In the genomic region with DNA sequence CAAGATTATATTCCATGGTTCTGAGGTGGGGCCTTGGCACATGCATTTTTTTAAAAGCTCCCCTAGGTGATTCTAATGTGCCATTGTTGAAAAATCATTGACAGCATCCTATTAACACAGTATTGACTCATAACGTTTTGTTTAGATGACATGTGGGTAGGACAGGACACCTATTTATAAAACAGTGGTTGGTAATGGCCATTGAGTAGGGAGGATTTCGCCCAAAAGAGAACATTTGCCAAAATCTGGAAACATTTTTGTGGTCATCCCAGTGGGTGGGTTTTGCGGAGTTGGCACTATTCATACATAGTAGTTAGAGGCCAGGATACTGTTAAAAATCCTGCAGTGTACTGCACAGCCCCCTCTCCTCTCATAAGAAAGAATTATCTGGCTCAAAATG, we compare ENCODE assay signal across 19 cellular contexts. TPM values are rescaled to one million over a fixed set of nuclear protein-coding genes. Genes with fewer than 3 reads are reported as not detected.
A peak's percentile ranks its signal among the peaks of the same experiment; 100 is the strongest.
DNase-seq lines count a peak whose midpoint lies in the region; ATAC-seq and FAIRE-seq lines count a peak whose summit lies in the region.
"Had no signal": no experiment of that assay in that cellular context is flagged by ENCODE, and none has a peak within 500 bp of the region (broad histone marks: within the 10 kb centered on the region; RNA-seq: fewer than 3 reads in every experiment).

No MANE protein-coding gene starts in this region.

- peaks cover 2% of the 10 kb centered on the region for H3K36me3 Mint-ChIP-seq in activated naive CD4-positive, alpha-beta T cell treated with anti-CD3 and anti-CD28 coated beads, Interleukin-2, amount 50 U/mL, for 24 hours
- H3K36me3 Mint-ChIP-seq in activated naive CD4-positive, alpha-beta T cell treated with anti-CD3 and anti-CD28 coated beads, Interleukin-2, amount 50 U/mL, for 72 hours: peaks cover 6 to 7% of the 10 kb centered on the region in 2 donors

- intact Hi-C loops in posterior vena cava (cut with DNase I): no loop called here

- FAIRE-seq in urothelium cell line (lab: Jason Lieb, UNC): no peak
- FAIRE-seq: RCC 7860, TTC549 had no signal

- DNase-seq in activated naive CD4-positive, alpha-beta T cell treated with anti-CD3 and anti-CD28 coated beads, Interleukin-2, amount 50 U/mL, for 72 hours (ENCODE audit: low spot score in 2 of 2): no peak
- peak; percentile 50 for DNase-seq in RPMI7951 (ENCODE audit: low read depth)
- DNase-seq in fibroblast of peridontal ligament (ENCODE audit: extremely low read depth): peak; percentile 76
- DNase-seq in urothelium cell line (ENCODE audit: low spot score): peak; percentile 11
- DNase-seq in posterior vena cava (ENCODE audit: low spot score): no peak
- DNase-seq in MV-4-11 (lab: John Stamatoyannopoulos, UW): no peak
- no peak for DNase-seq in NCI-H1694 (lab: John Stamatoyannopoulos, UW)
- DNase-seq: activated CD4-positive, alpha-beta T cell treated with anti-CD3 and anti-CD28 coated beads for 48 hours; activated naive CD8-positive, alpha-beta T cell treated with anti-CD3 and anti-CD28 coated beads, Interleukin-2, amount 10 ng/mL, durations not matched to agents 7 days and 5 days; cortex of kidney; DND-41; kidney; NCI-H2029; nephron progenitor cell; NK-92 treated with Interleukin-12 subunit alpha and Interleukin-12 subunit beta, amount 100 ng/mL, for 24 hours; stimulated activated CD4-positive, alpha-beta T cell treated with anti-CD3 and anti-CD28 coated beads, Interleukin-4, amount 100 ng/mL, for 24 hours had no signal

- peaks cover 88% of the 10 kb centered on the region for H3K4me1 Mint-ChIP-seq in activated naive CD4-positive, alpha-beta T cell treated with anti-CD3 and anti-CD28 coated beads, Interleukin-2, amount 50 U/mL, for 24 hours

- no peaks in the 10 kb centered on the region for H3K27me3 Mint-ChIP-seq in activated naive CD4-positive, alpha-beta T cell treated with anti-CD3 and anti-CD28 coated beads, Interleukin-2, amount 50 U/mL, for 24 hours
- H3K27me3 Mint-ChIP-seq: activated naive CD8-positive, alpha-beta T cell treated with anti-CD3 and anti-CD28 coated beads, Interleukin-2, amount 10 ng/mL, durations not matched to agents 7 days and 5 days had no signal

- no peak overlapping the region for H3K4me3 Mint-ChIP-seq in activated naive CD4-positive, alpha-beta T cell treated with anti-CD3 and anti-CD28 coated beads, Interleukin-2, amount 50 U/mL, for 24 hours
- H3K4me3 Mint-ChIP-seq: activated naive CD8-positive, alpha-beta T cell treated with anti-CD3 and anti-CD28 coated beads, Interleukin-2, amount 10 ng/mL, durations not matched to agents 7 days and 5 days; nephron progenitor cell had no signal

- ATAC-seq in activated naive CD4-positive, alpha-beta T cell treated with anti-CD3 and anti-CD28 coated beads, Interleukin-2, amount 50 U/mL, for 72 hours: no peak

- H3K9me3 Mint-ChIP-seq in activated naive CD4-positive, alpha-beta T cell treated with anti-CD3 and anti-CD28 coated beads, Interleukin-2, amount 50 U/mL, for 24 hours: no peaks in the 10 kb centered on the region
- H3K9me3 Mint-ChIP-seq in activated naive CD4-positive, alpha-beta T cell treated with anti-CD3 and anti-CD28 coated beads, Interleukin-2, amount 50 U/mL, for 72 hours: peaks cover 4 to 6% of the 10 kb centered on the region in 2 donors
- H3K9me3 Mint-ChIP-seq: activated naive CD8-positive, alpha-beta T cell treated with anti-CD3 and anti-CD28 coated beads, Interleukin-2, amount 10 ng/mL, durations not matched to agents 7 days and 5 days; nephron progenitor cell had no signal

- peak overlapping the region; percentile 69 for H3K27ac Mint-ChIP-seq in activated naive CD4-positive, alpha-beta T cell treated with anti-CD3 and anti-CD28 coated beads, Interleukin-2, amount 50 U/mL, for 24 hours
- peak overlapping the region in 1 of 2 donors; percentile 92 for H3K27ac Mint-ChIP-seq in activated naive CD4-positive, alpha-beta T cell treated with anti-CD3 and anti-CD28 coated beads, Interleukin-2, amount 50 U/mL, for 72 hours
- H3K27ac Mint-ChIP-seq: nephron progenitor cell had no signal

RNA-seq across cellular contexts. Expression of a gene that starts 6.4 kb away (rescaled TPM):
- 10 to 100 TPM; 49.9 to 86.0 TPM for total RNA-seq in activated naive CD4-positive, alpha-beta T cell treated with anti-CD3 and anti-CD28 coated beads, Interleukin-2, amount 50 U/mL, for 72 hours
- total RNA-seq in RPMI7951 (2014; rRNA removed; shearing (Covaris generic)): 23.9 and 24.4 TPM in 2 replicates
- 10 to 100 TPM; 32.3 to 39.9 TPM for total RNA-seq in posterior vena cava

Comparison
In these comparisons a context has a peak if more than half of its experiments do, and no peak if none do; other contexts are left out.
1. DNase-seq: peak in RPMI7951 (single experiment), fibroblast of peridontal ligament (single experiment) and urothelium cell line (single experiment); none in activated naive CD4-positive, alpha-beta T cell treated with anti-CD3 and anti-CD28 coated beads, Interleukin-2, amount 50 U/mL, for 72 hours (0 of 2), posterior vena cava (single experiment), MV-4-11 (single experiment) and NCI-H1694 (single experiment).